Comparison of ENCODE assay signal across 1 cellular context in genomic region chr20:63745424-63745805, GRCh38.
TF ChIP-seq lines count a peak whose summit lies in the region.

No MANE protein-coding gene starts in this region.

TF ChIP-seq in HepG2, 621 proteins besides CTCF, POLR2A, EP300 and RAD21:
- peak; percentile 10; the same call in 1 of the 2 replicates for TF ChIP-seq KDM2A (CRISPR knock-in tag; IDR thresholded peaks at IDR 0.05; ENCODE audit: borderline replicate concordance, low read depth)
- TF ChIP-seq, protein P1, sequence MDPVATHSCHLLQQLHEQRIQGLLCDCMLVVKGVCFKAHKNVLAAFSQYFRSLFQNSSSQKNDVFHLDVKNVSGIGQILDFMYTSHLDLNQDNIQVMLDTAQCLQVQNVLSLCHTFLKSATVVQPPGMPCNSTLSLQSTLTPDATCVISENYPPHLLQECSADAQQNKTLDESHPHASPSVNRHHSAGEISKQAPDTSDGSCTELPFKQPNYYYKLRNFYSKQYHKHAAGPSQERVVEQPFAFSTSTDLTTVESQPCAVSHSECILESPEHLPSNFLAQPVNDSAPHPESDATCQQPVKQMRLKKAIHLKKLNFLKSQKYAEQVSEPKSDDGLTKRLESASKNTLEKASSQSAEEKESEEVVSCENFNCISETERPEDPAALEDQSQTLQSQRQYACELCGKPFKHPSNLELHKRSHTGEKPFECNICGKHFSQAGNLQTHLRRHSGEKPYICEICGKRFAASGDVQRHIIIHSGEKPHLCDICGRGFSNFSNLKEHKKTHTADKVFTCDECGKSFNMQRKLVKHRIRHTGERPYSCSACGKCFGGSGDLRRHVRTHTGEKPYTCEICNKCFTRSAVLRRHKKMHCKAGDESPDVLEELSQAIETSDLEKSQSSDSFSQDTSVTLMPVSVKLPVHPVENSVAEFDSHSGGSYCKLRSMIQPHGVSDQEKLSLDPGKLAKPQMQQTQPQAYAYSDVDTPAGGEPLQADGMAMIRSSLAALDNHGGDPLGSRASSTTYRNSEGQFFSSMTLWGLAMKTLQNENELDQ (CRISPR knock-in tag; IDR thresholded peaks at IDR 0.05; ENCODE audit: borderline replicate concordance), result 0 out of 2 replicates have a peak, but pooled peaks have one; percentile 37
- TF ChIP-seq, protein P2, sequence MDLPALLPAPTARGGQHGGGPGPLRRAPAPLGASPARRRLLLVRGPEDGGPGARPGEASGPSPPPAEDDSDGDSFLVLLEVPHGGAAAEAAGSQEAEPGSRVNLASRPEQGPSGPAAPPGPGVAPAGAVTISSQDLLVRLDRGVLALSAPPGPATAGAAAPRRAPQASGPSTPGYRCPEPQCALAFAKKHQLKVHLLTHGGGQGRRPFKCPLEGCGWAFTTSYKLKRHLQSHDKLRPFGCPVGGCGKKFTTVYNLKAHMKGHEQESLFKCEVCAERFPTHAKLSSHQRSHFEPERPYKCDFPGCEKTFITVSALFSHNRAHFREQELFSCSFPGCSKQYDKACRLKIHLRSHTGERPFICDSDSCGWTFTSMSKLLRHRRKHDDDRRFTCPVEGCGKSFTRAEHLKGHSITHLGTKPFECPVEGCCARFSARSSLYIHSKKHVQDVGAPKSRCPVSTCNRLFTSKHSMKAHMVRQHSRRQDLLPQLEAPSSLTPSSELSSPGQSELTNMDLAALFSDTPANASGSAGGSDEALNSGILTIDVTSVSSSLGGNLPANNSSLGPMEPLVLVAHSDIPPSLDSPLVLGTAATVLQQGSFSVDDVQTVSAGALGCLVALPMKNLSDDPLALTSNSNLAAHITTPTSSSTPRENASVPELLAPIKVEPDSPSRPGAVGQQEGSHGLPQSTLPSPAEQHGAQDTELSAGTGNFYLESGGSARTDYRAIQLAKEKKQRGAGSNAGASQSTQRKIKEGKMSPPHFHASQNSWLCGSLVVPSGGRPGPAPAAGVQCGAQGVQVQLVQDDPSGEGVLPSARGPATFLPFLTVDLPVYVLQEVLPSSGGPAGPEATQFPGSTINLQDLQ (CRISPR knock-in tag; IDR thresholded peaks at IDR 0.05), result 0 out of 2 replicates have a peak, but pooled peaks have one; percentile 29
- TF ChIP-seq ELK4 (CRISPR knock-in tag; IDR thresholded peaks at IDR 0.05; ENCODE audit: borderline replicate concordance), result no peak
- TF ChIP-seq ZNF296 (CRISPR knock-in tag; conservative IDR thresholded peaks at IDR 0.05), result 0 out of 2 replicates have a peak, but pooled peaks have one; percentile 54
- no peak for TF ChIP-seq DRAP1 (CRISPR knock-in tag; IDR thresholded peaks at IDR 0.05)
- TF ChIP-seq ZNF788 (CRISPR knock-in tag; IDR thresholded peaks at IDR 0.05; ENCODE audit: borderline replicate concordance), result peak; percentile 3; the same call in 1 of the 2 replicates
- peak; percentile 45; the same call in 1 of the 2 replicates for TF ChIP-seq RBFOX2 (IDR thresholded peaks at IDR 0.05; ENCODE audit: low read depth, low read length)
- no peak for TF ChIP-seq ZNF207 (IDR thresholded peaks at IDR 0.05; ENCODE audit: borderline replicate concordance)
- TF ChIP-seq RBM22 (optimal IDR thresholded peaks at IDR 0.05; ENCODE audit: low read length), result peak; percentile 82
- TF ChIP-seq GPN1 (CRISPR knock-in tag; IDR thresholded peaks at IDR 0.05; ENCODE audit: borderline replicate concordance), result 0 out of 2 replicates have a peak, but pooled peaks have one; percentile 64
- TF ChIP-seq, protein P3, sequence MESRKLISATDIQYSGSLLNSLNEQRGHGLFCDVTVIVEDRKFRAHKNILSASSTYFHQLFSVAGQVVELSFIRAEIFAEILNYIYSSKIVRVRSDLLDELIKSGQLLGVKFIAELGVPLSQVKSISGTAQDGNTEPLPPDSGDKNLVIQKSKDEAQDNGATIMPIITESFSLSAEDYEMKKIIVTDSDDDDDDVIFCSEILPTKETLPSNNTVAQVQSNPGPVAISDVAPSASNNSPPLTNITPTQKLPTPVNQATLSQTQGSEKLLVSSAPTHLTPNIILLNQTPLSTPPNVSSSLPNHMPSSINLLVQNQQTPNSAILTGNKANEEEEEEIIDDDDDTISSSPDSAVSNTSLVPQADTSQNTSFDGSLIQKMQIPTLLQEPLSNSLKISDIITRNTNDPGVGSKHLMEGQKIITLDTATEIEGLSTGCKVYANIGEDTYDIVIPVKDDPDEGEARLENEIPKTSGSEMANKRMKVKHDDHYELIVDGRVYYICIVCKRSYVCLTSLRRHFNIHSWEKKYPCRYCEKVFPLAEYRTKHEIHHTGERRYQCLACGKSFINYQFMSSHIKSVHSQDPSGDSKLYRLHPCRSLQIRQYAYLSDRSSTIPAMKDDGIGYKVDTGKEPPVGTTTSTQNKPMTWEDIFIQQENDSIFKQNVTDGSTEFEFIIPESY (CRISPR knock-in tag; IDR thresholded peaks at IDR 0.05), result peak; percentile 48; the same call in 1 of the 2 replicates
- TF ChIP-seq SOX13 (IDR thresholded peaks at IDR 0.05), result 0 out of 2 replicates have a peak, but pooled peaks have one; percentile 13
- TF ChIP-seq SOX13 (CRISPR knock-in tag; conservative IDR thresholded peaks at IDR 0.05 in 1 of 2, IDR thresholded peaks at IDR 0.05 in 1 of 2), result no peak
- TF ChIP-seq KLF16 (CRISPR knock-in tag; IDR thresholded peaks at IDR 0.05), result peak in 1 of 2 experiments; percentile 45; a peak in 1 of 4 replicates
- no peak for TF ChIP-seq ZSCAN21 (CRISPR knock-in tag; IDR thresholded peaks at IDR 0.05; ENCODE audit: borderline replicate concordance)
- no peak for TF ChIP-seq ZNF879 (CRISPR knock-in tag; IDR thresholded peaks at IDR 0.05)
- TF ChIP-seq ZNF333 (CRISPR knock-in tag; IDR thresholded peaks at IDR 0.05; ENCODE audit: borderline replicate concordance), result no peak
- peak; percentile 27; the same call in 1 of the 2 replicates for TF ChIP-seq ZC3H4 (CRISPR knock-in tag; IDR thresholded peaks at IDR 0.05; ENCODE audit: borderline replicate concordance)
- 0 out of 2 replicates have a peak, but pooled peaks have one; percentile 30 for TF ChIP-seq SMAD1 (CRISPR knock-in tag; IDR thresholded peaks at IDR 0.05; ENCODE audit: borderline replicate concordance, low read depth)
- peak; percentile 9; the same call in 1 of the 2 replicates for TF ChIP-seq TAF1 (CRISPR knock-in tag; IDR thresholded peaks at IDR 0.05)
- TF ChIP-seq POLR2G (IDR thresholded peaks at IDR 0.05; ENCODE audit: low read depth, low read length), result peak; percentile 17
- TF ChIP-seq, protein P4, sequence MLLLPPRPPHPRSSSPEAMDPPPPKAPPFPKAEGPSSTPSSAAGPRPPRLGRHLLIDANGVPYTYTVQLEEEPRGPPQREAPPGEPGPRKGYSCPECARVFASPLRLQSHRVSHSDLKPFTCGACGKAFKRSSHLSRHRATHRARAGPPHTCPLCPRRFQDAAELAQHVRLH (CRISPR knock-in tag; IDR thresholded peaks at IDR 0.05; ENCODE audit: borderline replicate concordance, low read depth), result 0 out of 2 replicates have a peak, but pooled peaks have one; percentile 4
- TF ChIP-seq, protein P5, sequence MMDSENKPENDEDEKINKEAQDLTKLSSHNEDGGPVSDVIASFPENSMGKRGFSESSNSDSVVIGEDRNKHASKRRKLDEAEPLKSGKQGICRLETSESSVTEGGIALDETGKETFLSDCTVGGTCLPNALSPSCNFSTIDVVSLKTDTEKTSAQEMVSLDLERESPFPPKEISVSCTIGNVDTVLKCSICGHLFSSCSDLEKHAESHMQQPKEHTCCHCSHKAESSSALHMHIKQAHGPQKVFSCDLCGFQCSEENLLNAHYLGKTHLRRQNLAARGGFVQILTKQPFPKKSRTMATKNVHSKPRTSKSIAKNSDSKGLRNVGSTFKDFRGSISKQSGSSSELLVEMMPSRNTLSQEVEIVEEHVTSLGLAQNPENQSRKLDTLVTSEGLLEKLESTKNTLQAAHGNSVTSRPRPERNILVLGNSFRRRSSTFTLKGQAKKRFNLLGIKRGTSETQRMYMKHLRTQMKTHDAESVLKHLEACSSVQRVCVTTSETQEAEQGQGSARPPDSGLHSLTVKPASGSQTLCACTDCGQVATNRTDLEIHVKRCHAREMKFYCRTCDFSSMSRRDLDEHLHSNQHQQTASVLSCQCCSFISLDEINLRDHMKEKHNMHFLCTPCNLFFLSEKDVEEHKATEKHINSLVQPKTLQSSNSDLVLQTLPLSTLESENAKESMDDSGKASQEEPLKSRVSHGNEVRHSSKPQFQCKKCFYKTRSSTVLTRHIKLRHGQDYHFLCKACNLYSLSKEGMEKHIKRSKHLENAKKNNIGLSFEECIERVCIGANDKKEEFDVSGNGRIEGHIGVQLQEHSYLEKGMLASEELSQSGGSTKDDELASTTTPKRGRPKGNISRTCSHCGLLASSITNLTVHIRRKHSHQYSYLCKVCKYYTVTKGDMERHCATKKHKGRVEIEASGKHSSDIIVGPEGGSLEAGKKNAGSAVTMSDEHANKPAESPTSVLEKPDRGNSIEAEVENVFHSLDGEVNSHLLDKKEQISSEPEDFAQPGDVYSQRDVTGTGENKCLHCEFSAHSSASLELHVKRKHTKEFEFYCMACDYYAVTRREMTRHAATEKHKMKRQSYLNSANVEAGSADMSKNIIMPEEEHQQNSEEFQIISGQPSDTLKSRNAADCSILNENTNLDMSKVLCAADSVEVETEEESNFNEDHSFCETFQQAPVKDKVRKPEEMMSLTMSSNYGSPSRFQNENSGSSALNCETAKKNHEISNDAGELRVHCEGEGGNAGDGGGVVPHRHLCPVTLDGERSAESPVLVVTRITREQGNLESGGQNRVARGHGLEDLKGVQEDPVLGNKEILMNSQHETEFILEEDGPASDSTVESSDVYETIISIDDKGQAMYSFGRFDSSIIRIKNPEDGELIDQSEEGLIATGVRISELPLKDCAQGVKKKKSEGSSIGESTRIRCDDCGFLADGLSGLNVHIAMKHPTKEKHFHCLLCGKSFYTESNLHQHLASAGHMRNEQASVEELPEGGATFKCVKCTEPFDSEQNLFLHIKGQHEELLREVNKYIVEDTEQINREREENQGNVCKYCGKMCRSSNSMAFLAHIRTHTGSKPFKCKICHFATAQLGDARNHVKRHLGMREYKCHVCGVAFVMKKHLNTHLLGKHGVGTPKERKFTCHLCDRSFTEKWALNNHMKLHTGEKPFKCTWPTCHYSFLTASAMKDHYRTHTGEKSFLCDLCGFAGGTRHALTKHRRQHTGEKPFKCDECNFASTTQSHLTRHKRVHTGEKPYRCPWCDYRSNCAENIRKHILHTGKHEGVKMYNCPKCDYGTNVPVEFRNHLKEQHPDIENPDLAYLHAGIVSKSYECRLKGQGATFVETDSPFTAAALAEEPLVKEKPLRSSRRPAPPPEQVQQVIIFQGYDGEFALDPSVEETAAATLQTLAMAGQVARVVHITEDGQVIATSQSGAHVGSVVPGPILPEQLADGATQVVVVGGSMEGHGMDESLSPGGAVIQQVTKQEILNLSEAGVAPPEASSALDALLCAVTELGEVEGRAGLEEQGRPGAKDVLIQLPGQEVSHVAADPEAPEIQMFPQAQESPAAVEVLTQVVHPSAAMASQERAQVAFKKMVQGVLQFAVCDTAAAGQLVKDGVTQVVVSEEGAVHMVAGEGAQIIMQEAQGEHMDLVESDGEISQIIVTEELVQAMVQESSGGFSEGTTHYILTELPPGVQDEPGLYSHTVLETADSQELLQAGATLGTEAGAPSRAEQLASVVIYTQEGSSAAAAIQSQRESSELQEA (CRISPR knock-in tag; IDR thresholded peaks at IDR 0.05; ENCODE audit: not compliant biosample characterization), result peak; percentile 31
- peak; percentile 39; the same call in 1 of the 2 replicates for TF ChIP-seq SP4 (CRISPR knock-in tag; IDR thresholded peaks at IDR 0.05)
